Comparison of ENCODE assay signal across 29 cellular contexts in the genomic region with DNA sequence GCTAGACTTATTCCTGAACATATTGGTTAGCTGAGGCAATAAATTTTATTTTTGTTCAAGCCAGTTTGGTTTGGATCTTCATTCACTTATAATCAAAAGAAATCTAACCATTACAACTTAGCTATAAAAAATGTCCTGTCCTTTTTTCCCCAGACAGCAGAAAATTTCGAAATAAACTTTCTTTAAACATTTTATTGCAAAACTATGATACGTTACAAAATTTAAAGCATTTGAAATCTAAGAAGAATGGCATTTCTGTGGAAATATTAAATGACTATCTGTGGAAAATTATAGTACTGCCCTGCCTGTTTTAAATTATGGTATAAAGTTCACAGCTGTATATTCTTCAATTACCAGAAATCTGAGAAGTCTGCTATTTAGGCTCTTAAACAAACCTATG.
"Had no signal": no experiment of that assay in that cellular context is flagged by ENCODE, and none has a peak within 500 bp of the region (broad histone marks: within the 10 kb centered on the region; RNA-seq: fewer than 3 reads in every experiment).

No MANE protein-coding gene starts in this region.

- H3K4me1 ChIP-seq: colonic mucosa, esophagus muscularis mucosa, pancreas, psoas muscle, stomach, transverse colon, uterus had no signal

- H3K9me3 ChIP-seq: colonic mucosa, esophagus muscularis mucosa, pancreas, stomach, transverse colon, uterus had no signal

- DNase-seq: activated CD4-positive, alpha-beta T cell treated with anti-CD3 and anti-CD28 coated beads for 1 hour; activated CD4-positive, alpha-beta T cell treated with anti-CD3 and anti-CD28 coated beads, Interleukin-2, amount 50 U/mL, for 1 hour; activated CD8-positive, alpha-beta T cell treated with anti-CD3 and anti-CD28 coated beads, Interleukin-2, amount 10 ng/mL, durations not matched to agents 7 days and 5 days; activated gamma-delta T cell; activated naive CD4-positive, alpha-beta T cell treated with anti-CD3 and anti-CD28 coated beads, Interleukin-2, amount 50 U/mL, for 16 hours; activated naive CD8-positive, alpha-beta T cell treated with anti-CD3 and anti-CD28 coated beads, Interleukin-2, amount 50 U/mL, for 24 hours; aorta; central memory CD4-positive, alpha-beta T cell; colonic mucosa; foreskin melanocyte; hippocampal formation; left ventricle myocardium superior; mammary epithelial cell; natural killer cell; pancreas; psoas muscle; right cardiac atrium; stimulated activated CD4-positive, alpha-beta T cell treated with anti-CD3 and anti-CD28 coated beads, Interleukin-1b, Interleukin-23, amount 100 ng/mL, for 48 hours; stomach; T-helper 1 cell; transverse colon; uterus had no signal

- H3K27ac Mint-ChIP-seq: activated CD8-positive, alpha-beta T cell treated with anti-CD3 and anti-CD28 coated beads, Interleukin-2, amount 10 ng/mL, durations not matched to agents 7 days and 5 days; activated naive CD8-positive, alpha-beta T cell treated with anti-CD3 and anti-CD28 coated beads, Interleukin-2, amount 50 U/mL, for 24 hours; activated T-helper 1 cell treated with anti-CD3 and anti-CD28 coated beads, Interleukin-12 subunit alpha, Interleukin-12 subunit beta, Interleukin-2, Interleukin-4 antibody, amounts not matched to agents 30 ng/mL and 10 ng/mL and 1 ng/mL, durations not matched to agents 14 hours and 24 hours and 36 hours; brain; natural killer cell had no signal

- H3K4me3 ChIP-seq: colonic mucosa, esophagus muscularis mucosa, pancreas, psoas muscle, skin epidermis, stomach, transverse colon, uterus had no signal

- H3K9me3 Mint-ChIP-seq: activated T-helper 1 cell treated with anti-CD3 and anti-CD28 coated beads, Interleukin-12 subunit alpha, Interleukin-12 subunit beta, Interleukin-2, Interleukin-4 antibody, amounts not matched to agents 30 ng/mL and 10 ng/mL and 1 ng/mL, durations not matched to agents 14 hours and 24 hours and 36 hours had no signal

- FAIRE-seq: islet of Langerhans, pancreas, TTC549 had no signal

- H3K27ac ChIP-seq: colonic mucosa, esophagus muscularis mucosa, pancreas, psoas muscle, stomach, transverse colon, uterus had no signal

- H3K36me3 Mint-ChIP-seq: brain, mesothelial cell of epicardium, natural killer cell had no signal

- H3K27me3 Mint-ChIP-seq: activated naive CD8-positive, alpha-beta T cell treated with anti-CD3 and anti-CD28 coated beads, Interleukin-2, amount 50 U/mL, for 24 hours had no signal

- H3K36me3 ChIP-seq: colonic mucosa, esophagus muscularis mucosa, pancreas, stomach, transverse colon, uterus had no signal

- H3K27me3 ChIP-seq: colonic mucosa, esophagus muscularis mucosa, pancreas, stomach, transverse colon, uterus had no signal

- H3K4me3 Mint-ChIP-seq: activated CD8-positive, alpha-beta T cell treated with anti-CD3 and anti-CD28 coated beads, Interleukin-2, amount 10 ng/mL, durations not matched to agents 7 days and 5 days; activated naive CD8-positive, alpha-beta T cell treated with anti-CD3 and anti-CD28 coated beads, Interleukin-2, amount 50 U/mL, for 24 hours; activated T-helper 1 cell treated with anti-CD3 and anti-CD28 coated beads, Interleukin-12 subunit alpha, Interleukin-12 subunit beta, Interleukin-2, Interleukin-4 antibody, amounts not matched to agents 30 ng/mL and 10 ng/mL and 1 ng/mL, durations not matched to agents 14 hours and 24 hours and 36 hours; brain; mesothelial cell of epicardium; natural killer cell had no signal

- H3K4me1 Mint-ChIP-seq: activated naive CD8-positive, alpha-beta T cell treated with anti-CD3 and anti-CD28 coated beads, Interleukin-2, amount 50 U/mL, for 24 hours; natural killer cell had no signal
